Comparison of ENCODE assay signal across 8 cellular contexts in genomic region chr5:134465856-134466240, GRCh38. TPM values are rescaled to one million over a fixed set of nuclear protein-coding genes. Genes with fewer than 3 reads are reported as not detected.
DNase-seq lines count a peak whose midpoint lies in the region; ATAC-seq, FAIRE-seq and TF ChIP-seq lines count a peak whose summit lies in the region.

No MANE protein-coding gene starts in this region.

- no peaks in the 10 kb centered on the region for H3K79me2 ChIP-seq in MM.1S (ENCODE audit: low read length)

- WGBS in body of pancreas, 2 donors = 0 to 1% methylated on average over 15 to 27 of the region's 27 CpGs

- intact Hi-C loops in body of pancreas (cut with DNase I) = no loop called here
- intact Hi-C loops in gastrocnemius medialis (cut with DNase I; ENCODE audit: low total_unique reads) = loop anchor here (1.0 to 2.0 kb wide), 5 partner anchors 27 to 95 kb away; partner anchors contain the start of genes CDKN2AIPNL and UBE2B

- H3K27ac ChIP-seq in MM.1S (ENCODE audit: low read length) (peak overlapping the region; percentile 12; the same call in 1 of the 2 replicates), body of pancreas (peak overlapping the region; percentile 95 to 99 (median 96)), gastrocnemius medialis (peak overlapping the region; percentile 93 to 99 (median 98))

- in situ Hi-C loops in gastrocnemius medialis (cut with MboI; ENCODE audit: low sequenced_read_pairs in 4 of 4) = loop anchor here in 2 of 4 donors (10.0 kb wide), 1 partner anchor 49 kb away; no protein-coding TSS in a partner anchor

- no peaks in the 10 kb centered on the region for H3K36me3 ChIP-seq in MM.1S (replicated peaks; ENCODE audit: insufficient read depth, low read length)
- H3K36me3 ChIP-seq in body of pancreas (replicated peaks in 1 of 2; ENCODE audit: insufficient read depth in 1 of 2, low read depth in 2 of 2) = no peaks in the 10 kb centered on the region
- no peaks in the 10 kb centered on the region for H3K36me3 ChIP-seq in gastrocnemius medialis

- peak overlapping the region; percentile 65 for H3K27ac Mint-ChIP-seq in T-helper 2 cell treated with Interferon-gamma antibody and Interleukin-4, amounts not matched to agents 5 μg/mL and 100 μg/mL, for 36 hours

- ATAC-seq in body of pancreas (peak; percentile 87), gastrocnemius medialis (peak; percentile 68)

- H3K4me3 Mint-ChIP-seq in T-helper 2 cell treated with Interferon-gamma antibody and Interleukin-4, amounts not matched to agents 5 μg/mL and 100 μg/mL, for 36 hours = peak overlapping the region; percentile 71

- H3K4me1 Mint-ChIP-seq in T-helper 2 cell treated with Interferon-gamma antibody and Interleukin-4, amounts not matched to agents 5 μg/mL and 100 μg/mL, for 36 hours (ENCODE audit: low read depth) = peaks cover 8% of the 10 kb centered on the region

- TF ChIP-seq CTCF in MM.1S (IDR thresholded peaks at IDR 0.05; ENCODE audit: low read length) (no peak), body of pancreas (IDR thresholded peaks at IDR 0.05) (no peak), gastrocnemius medialis (IDR thresholded peaks at IDR 0.05 in 4 of 5, conservative IDR thresholded peaks at IDR 0.05 in 1 of 5) (peak in 3 of 5 experiments; percentile 15 to 27 (median 20))

- H4K20me1 ChIP-seq in MM.1S (ENCODE audit: insufficient read depth, low read length) = no peaks in the 10 kb centered on the region

- no peaks in the 10 kb centered on the region for H3K36me3 Mint-ChIP-seq in T-helper 2 cell treated with Interferon-gamma antibody and Interleukin-4, amounts not matched to agents 5 μg/mL and 100 μg/mL, for 36 hours (ENCODE audit: low read depth)

- H3K4me3 ChIP-seq in MM.1S (ENCODE audit: low read length) (peak overlapping the region; percentile 49), body of pancreas (no peak overlapping the region), gastrocnemius medialis (peak overlapping the region; percentile 59 to 72 (median 62))

- TF ChIP-seq POLR2A in H54 (IDR thresholded peaks at IDR 0.05; ENCODE audit: low read depth, low read length) (peak; percentile 74), body of pancreas (IDR thresholded peaks at IDR 0.05) (peak; percentile 44 to 80 (median 75)), gastrocnemius medialis (IDR thresholded peaks at IDR 0.05) (peak; percentile 88 to 92)

- H3K9me3 Mint-ChIP-seq in T-helper 2 cell treated with Interferon-gamma antibody and Interleukin-4, amounts not matched to agents 5 μg/mL and 100 μg/mL, for 36 hours = no peaks in the 10 kb centered on the region

- peaks cover 4% of the 10 kb centered on the region for H3K27me3 Mint-ChIP-seq in T-helper 2 cell treated with Interferon-gamma antibody and Interleukin-4, amounts not matched to agents 5 μg/mL and 100 μg/mL, for 36 hours (ENCODE audit: low read depth)

- H3K4me1 ChIP-seq in MM.1S (ENCODE audit: low read length) (peaks cover 7% of the 10 kb centered on the region), body of pancreas (peaks cover 38% of the 10 kb centered on the region), gastrocnemius medialis (peaks cover 26 to 43% of the 10 kb centered on the region in 2 donors)

- peak overlapping the region; percentile 58 for H3K9ac ChIP-seq in MM.1S (ENCODE audit: low read length)

- H3K9me2 ChIP-seq in MM.1S (replicated peaks; ENCODE audit: insufficient read depth, low read length) = no peaks in the 10 kb centered on the region

- H3K4me2 ChIP-seq in MM.1S (ENCODE audit: low read depth, low read length) = peak overlapping the region; percentile 67

- no peaks in the 10 kb centered on the region for H3F3A ChIP-seq in MM.1S (ENCODE audit: insufficient read depth, low read length)

- peak overlapping the region; percentile 91 for H2AFZ ChIP-seq in MM.1S (ENCODE audit: low read length)

- no peaks in the 10 kb centered on the region for H3K27me3 ChIP-seq in MM.1S (replicated peaks; ENCODE audit: insufficient read depth, low read length)
- no peaks in the 10 kb centered on the region for H3K27me3 ChIP-seq in body of pancreas
- no peaks in the 10 kb centered on the region for H3K27me3 ChIP-seq in gastrocnemius medialis

- no peaks in the 10 kb centered on the region for H3K9me3 ChIP-seq in MM.1S (replicated peaks; ENCODE audit: insufficient read depth, low read length)
- H3K9me3 ChIP-seq in body of pancreas = no peaks in the 10 kb centered on the region
- H3K9me3 ChIP-seq in gastrocnemius medialis = no peaks in the 10 kb centered on the region

- no peak for FAIRE-seq in H54 (lab: Jason Lieb, UNC)

- DNase-seq in GM04503 (ENCODE audit: low read depth) (peak; percentile 49), H54 (ENCODE audit: insufficient read length, low spot score) (peak; percentile 86), MM.1S (peak; percentile 42), body of pancreas (peak; percentile 91 to 95 (median 94)), iPS DF 19.7 (ENCODE audit: low read depth, low spot score) (peak; percentile 9), gastrocnemius medialis (peak; percentile 82 to 93), NCI-H510A treated with DMSO at 0.1 percent for 48 hours (lab: John Stamatoyannopoulos, UW) (no peak)
- DNase-seq in T-helper 2 cell treated with Interferon-gamma antibody and Interleukin-4, amounts not matched to agents 5 μg/mL and 100 μg/mL, for 36 hours (ENCODE audit: low spot score) = peak; percentile 69

RNA-seq across cellular contexts. Expression of gene CDKN2AIPNL, which starts 54.2 kb away (rescaled TPM):
- 10 to 100 TPM in 1 of 2 donors, 1 to 10 TPM in 1; 3.0 to 14.5 TPM for total RNA-seq in body of pancreas
- 10 to 100 TPM; 23.6 to 58.5 (median 37.4) TPM for total RNA-seq in gastrocnemius medialis

RNA-seq across cellular contexts. Expression of gene JADE2, which starts 59.6 kb away (rescaled TPM):
- total RNA-seq in body of pancreas = 10 to 100 TPM; 28.0 to 41.0 TPM
- 10 to 100 TPM; 17.3 to 44.5 (median 19.8) TPM for total RNA-seq in gastrocnemius medialis

Comparison
In these comparisons a context has a peak if more than half of its experiments do, and no peak if none do; other contexts are left out.
1. H3K27ac ChIP-seq: peak in every context shown above with its lines; median percentile 98 in gastrocnemius medialis; 96 in body of pancreas; 12 in MM.1S.
2. H3K4me3 ChIP-seq: peak in MM.1S (single experiment) and gastrocnemius medialis (4 of 4); none in body of pancreas (0 of 2).
3. CTCF ChIP-seq: peak in gastrocnemius medialis (3 of 5); none in MM.1S (single experiment) and body of pancreas (0 of 7).
4. Peak in every context shown above with its lines, with median percentiles within 50 percentile points of each other: POLR2A ChIP-seq.